In genomic region chr2:37324786-37325624, GRCh38 we compare ENCODE assay signal across 1 cellular context.
TF ChIP-seq lines count a peak whose summit lies in the region.

TSS of gene PRKD3 (minus strand) at chr2:37324833. CDS start at chr2:37316524, 8,309 bp downstream.

TF ChIP-seq in K562, 482 proteins besides CTCF, POLR2A, EP300 and RAD21 (continued from another document and continues in another):
- no peak for TF ChIP-seq ZNF280B (CRISPR knock-in tag; IDR thresholded peaks at IDR 0.05)
- TF ChIP-seq MAZ (CRISPR knock-in tag; conservative IDR thresholded peaks at IDR 0.05 in 1 of 2, IDR thresholded peaks at IDR 0.05 in 1 of 2): peak; percentile 4 to 49; a peak in 1 of 4 replicates
- 0 out of 2 replicates have a peak, but pooled peaks have one; percentile 90 for TF ChIP-seq ZBTB49 (CRISPR knock-in tag; IDR thresholded peaks at IDR 0.05; ENCODE audit: borderline replicate concordance)
- TF ChIP-seq DMBX1 (CRISPR knock-in tag; IDR thresholded peaks at IDR 0.05; ENCODE audit: borderline replicate concordance): no peak
- TF ChIP-seq NR2C1 (IDR thresholded peaks at IDR 0.05): no peak
- TF ChIP-seq NR2C1 (tag; IDR thresholded peaks at IDR 0.05): no peak
- TF ChIP-seq CLOCK (CRISPR knock-in tag; IDR thresholded peaks at IDR 0.05; ENCODE audit: borderline replicate concordance): no peak
- TF ChIP-seq TCF15 (CRISPR knock-in tag; IDR thresholded peaks at IDR 0.05): no peak
- no peak for TF ChIP-seq CCAR2 (IDR thresholded peaks at IDR 0.05; ENCODE audit: low read depth, low read length)
- TF ChIP-seq ZBTB2 (IDR thresholded peaks at IDR 0.05): no peak
- no peak for TF ChIP-seq CREBBP (IDR thresholded peaks at IDR 0.05; ENCODE audit: low read depth, low read length)
- TF ChIP-seq STAG1 (CRISPR knock-in tag; IDR thresholded peaks at IDR 0.05; ENCODE audit: borderline replicate concordance): no peak
- TF ChIP-seq SAP30 (IDR thresholded peaks at IDR 0.05; ENCODE audit: borderline replicate concordance, insufficient read depth, low read depth, low read length, poor library complexity, severe bottlenecking): peak; percentile 26
- TF ChIP-seq ZNF408 (CRISPR knock-in tag; IDR thresholded peaks at IDR 0.05; ENCODE audit: low read depth): no peak
- no peak for TF ChIP-seq HNRNPH1 (optimal IDR thresholded peaks at IDR 0.05; ENCODE audit: low read depth, low read length)
- TF ChIP-seq TRIM25 (IDR thresholded peaks at IDR 0.05; ENCODE audit: borderline replicate concordance): no peak
- TF ChIP-seq CBX3 (IDR thresholded peaks at IDR 0.05; ENCODE audit: borderline replicate concordance in 1 of 2, low read length in 2 of 2): peak in 1 of 2 experiments; percentile 60; a peak in 2 of 3 replicates
- TF ChIP-seq RBM39 (optimal IDR thresholded peaks at IDR 0.05; ENCODE audit: low read depth, low read length): no peak
- peak; percentile 99 for TF ChIP-seq EZH2 (IDR thresholded peaks at IDR 0.05; ENCODE audit: borderline replicate concordance, low read depth, low read length)
- no peak for TF ChIP-seq POLR2AphosphoS5 (IDR thresholded peaks at IDR 0.05; ENCODE audit: control insufficient read depth, insufficient read depth, low read depth, low read length)
- no peak for TF ChIP-seq PRMT5 (CRISPR knock-in tag; IDR thresholded peaks at IDR 0.05)
- no peak for TF ChIP-seq HDAC3 (IDR thresholded peaks at IDR 0.05; ENCODE audit: borderline replicate concordance, partially characterized antibody)
- TF ChIP-seq PHB (CRISPR knock-in tag; IDR thresholded peaks at IDR 0.05): no peak
- TF ChIP-seq HDAC2 (IDR thresholded peaks at IDR 0.05): no peak
- no peak for TF ChIP-seq CSDE1 (IDR thresholded peaks at IDR 0.05)
- TF ChIP-seq ADNP (tag; IDR thresholded peaks at IDR 0.05): no peak
- TF ChIP-seq MITF (IDR thresholded peaks at IDR 0.05): no peak
- no peak for TF ChIP-seq TOE1 (IDR thresholded peaks at IDR 0.05; ENCODE audit: borderline replicate concordance)
- no peak for TF ChIP-seq TOE1 (CRISPR knock-in tag; IDR thresholded peaks at IDR 0.05; ENCODE audit: borderline replicate concordance, low read depth)
- TF ChIP-seq MYC (IDR thresholded peaks at IDR 0.05; ENCODE audit: low read depth, low read length): 0 out of 2 replicates have a peak, but pooled peaks have one; percentile 39
- TF ChIP-seq MYC (CRISPR knock-in tag; IDR thresholded peaks at IDR 0.05; ENCODE audit: borderline replicate concordance, low read depth): no peak
- no peak for TF ChIP-seq ZNF589 (CRISPR knock-in tag; IDR thresholded peaks at IDR 0.05; ENCODE audit: low read depth)
- TF ChIP-seq ZNF584 (CRISPR knock-in tag; IDR thresholded peaks at IDR 0.05; ENCODE audit: low read depth): no peak
- no peak for TF ChIP-seq CHCHD3 (CRISPR knock-in tag; IDR thresholded peaks at IDR 0.05)
- TF ChIP-seq SREBF2 (CRISPR knock-in tag; IDR thresholded peaks at IDR 0.05): no peak
- TF ChIP-seq E2F5 (CRISPR knock-in tag; IDR thresholded peaks at IDR 0.05): no peak
- no peak for TF ChIP-seq E2F1 (CRISPR knock-in tag; IDR thresholded peaks at IDR 0.05)
- TF ChIP-seq E2F6 (IDR thresholded peaks at IDR 0.05; ENCODE audit: borderline replicate concordance in 1 of 2, extremely low read depth in 1 of 2, insufficient read depth in 1 of 2, insufficient read length in 1 of 2, low read depth in 1 of 2, low read length in 1 of 2, poor library complexity in 1 of 2, severe bottlenecking in 1 of 2): peak; percentile 69 to 80
- no peak; the same call in 1 of the 2 replicates for TF ChIP-seq XRCC5 (IDR thresholded peaks at IDR 0.05; ENCODE audit: low read depth, low read length)
- TF ChIP-seq FUS (optimal IDR thresholded peaks at IDR 0.05; ENCODE audit: low read depth, low read length): no peak
- TF ChIP-seq ATF6 (CRISPR knock-in tag; IDR thresholded peaks at IDR 0.05): peak; percentile 80; the same call in 1 of the 2 replicates
- TF ChIP-seq HMG20A (CRISPR knock-in tag; conservative IDR thresholded peaks at IDR 0.05): no peak
- no peak for TF ChIP-seq MBD1 (CRISPR knock-in tag; IDR thresholded peaks at IDR 0.05)
- no peak for TF ChIP-seq RBM34 (IDR thresholded peaks at IDR 0.05; ENCODE audit: borderline replicate concordance, insufficient read depth, low read length)
